Comparison of ENCODE assay signal across 11 cellular contexts in the genomic region with DNA sequence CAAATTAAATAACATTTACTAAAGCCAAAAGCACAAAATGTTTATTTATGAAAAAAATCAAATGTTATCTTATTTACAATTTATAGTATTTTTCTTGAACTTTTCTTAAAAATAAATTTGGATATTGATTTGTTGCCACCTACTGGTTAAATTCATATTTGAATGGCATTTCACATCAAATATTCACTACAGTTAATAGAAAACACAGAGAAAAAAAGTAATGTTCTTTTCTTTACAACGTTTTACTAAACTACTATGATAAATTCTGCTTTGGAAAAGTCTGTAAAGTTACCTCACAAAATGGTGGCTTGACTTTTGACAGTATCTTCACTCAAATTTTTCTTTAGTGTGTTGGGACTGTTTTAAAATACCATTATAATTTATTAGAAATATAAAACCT. TPM values are rescaled to one million over a fixed set of nuclear protein-coding genes. Genes with fewer than 3 reads are reported as not detected.
DNase-seq lines count a peak whose midpoint lies in the region; ATAC-seq and TF ChIP-seq lines count a peak whose summit lies in the region.
"Had no signal": no experiment of that assay in that cellular context is flagged by ENCODE, and none has a peak within 500 bp of the region (broad histone marks: within the 10 kb centered on the region; RNA-seq: fewer than 3 reads in every experiment).

No MANE protein-coding gene starts in this region.

- H3K4me3 ChIP-seq in right lobe of liver: no peak overlapping the region

- in situ Hi-C loops in ACHN (cut with HindIII; ENCODE audit: low pct_ligation_motif_present, low pct_unique_long_range_greater_than_20kb, low sequenced_read_pairs): no loop called here

- no peak overlapping the region for H3K18ac ChIP-seq in H9 (ENCODE audit: insufficient read length, low read depth, low read length)

- H3K79me2 ChIP-seq in H9 (ENCODE audit: insufficient read depth, low read length): peaks cover 6% of the 10 kb centered on the region; the same call in 1 of the 2 replicates

- DNase-seq in ACHN (peak; percentile 44), H9 (no peak), right lobe of liver (no peak), NCI-H1436 (lab: John Stamatoyannopoulos, UW) (no peak), glomerular visceral epithelial cell (ENCODE audit: extremely low spot score) (no peak), NCI-H226 (no peak)
- DNase-seq: NCI-H345 had no signal

- H3K27me3 Mint-ChIP-seq in H9 (ENCODE audit: low read depth): no peaks in the 10 kb centered on the region

- no peaks in the 10 kb centered on the region for H3K9me3 ChIP-seq in H9 (ENCODE audit: control insufficient read depth, low read depth, low read length)
- H3K9me3 ChIP-seq in right lobe of liver: no peaks in the 10 kb centered on the region

- H4K91ac ChIP-seq in H9 (ENCODE audit: insufficient read length, low read depth, low read length): no peak overlapping the region

- no peaks in the 10 kb centered on the region for H3K9me3 Mint-ChIP-seq in H9
- H3K9me3 Mint-ChIP-seq: stimulated activated effector memory CD8-positive, alpha-beta T cell treated with anti-CD3 and anti-CD28 coated beads, Interleukin-12 subunit alpha, Interleukin-12 subunit beta, amount 100 ng/mL, for 72 hours had no signal

- no peak overlapping the region for H4K5ac ChIP-seq in H9 (ENCODE audit: insufficient read length, low read depth, low read length)

- no peak overlapping the region for H2BK15ac ChIP-seq in H9 (ENCODE audit: low read depth, low read length)

- no peak overlapping the region for H3K56ac ChIP-seq in H9 (ENCODE audit: insufficient read length, low read depth, low read length)

- H3K27ac ChIP-seq in H9 (ENCODE audit: insufficient read length, low read depth, low read length): no peak overlapping the region
- no peak overlapping the region for H3K27ac ChIP-seq in VCaP
- no peak overlapping the region for H3K27ac ChIP-seq in right lobe of liver
- H3K27ac ChIP-seq: epithelial cell of prostate had no signal

- no peak overlapping the region for H2BK120ac ChIP-seq in H9 (ENCODE audit: low read depth, low read length, poor library complexity, severe bottlenecking)

- intact Hi-C loops in right lobe of liver (cut with DNase I): no loop called here

- no peak overlapping the region for H3K9ac ChIP-seq in H9 (ENCODE audit: extremely low read depth, insufficient read length, low read length)

- H3K79me1 ChIP-seq in H9 (ENCODE audit: insufficient read depth, low read depth, low read length, poor library complexity, severe bottlenecking): peaks cover 5% of the 10 kb centered on the region

- H2BK20ac ChIP-seq in H9 (ENCODE audit: low read depth, low read length, poor library complexity, severe bottlenecking): no peak overlapping the region

- peak; percentile 42 for TF ChIP-seq CTCF in H9 (conservative IDR thresholded peaks at IDR 0.05)
- peak; percentile 75 for TF ChIP-seq CTCF in VCaP (conservative IDR thresholded peaks at IDR 0.05)
- TF ChIP-seq CTCF in right lobe of liver (IDR thresholded peaks at IDR 0.05): peak; percentile 37 to 48 (median 46)

- no CpG with 5 or more reads among the region's 1 CpG for WGBS in H9 (ENCODE audit: extremely low coverage, insufficient read length, low lambda C conversion rate)
- 8% methylated on average over 1 of the region's 1 CpG for WGBS in right lobe of liver (ENCODE audit: insufficient coverage, low coverage, low lambda C conversion rate, missing lambda C conversion rate)

- H3K4ac ChIP-seq in H9 (ENCODE audit: low read depth, low read length): no peak overlapping the region

- no peak overlapping the region for H3K4me2 ChIP-seq in H9 (ENCODE audit: insufficient read depth, insufficient read length, low read length)

- no peak overlapping the region for H3T11ph ChIP-seq in H9 (ENCODE audit: low read length)

- no peaks in the 10 kb centered on the region for H3K36me3 ChIP-seq in right lobe of liver

- no peak for ATAC-seq in right lobe of liver
- ATAC-seq in activated CD4-positive, CD25-positive, alpha-beta regulatory T cell treated with anti-CD3 and anti-CD28 coated beads, Interleukin-2, amount 50 U/mL, for 24 hours: no peak
- ATAC-seq: stimulated activated effector memory CD8-positive, alpha-beta T cell treated with anti-CD3 and anti-CD28 coated beads, Interleukin-12 subunit alpha, Interleukin-12 subunit beta, amount 100 ng/mL, for 72 hours had no signal

- no peak overlapping the region for H3K27ac Mint-ChIP-seq in H9
- H3K27ac Mint-ChIP-seq: stimulated activated effector memory CD8-positive, alpha-beta T cell treated with anti-CD3 and anti-CD28 coated beads, Interleukin-12 subunit alpha, Interleukin-12 subunit beta, amount 100 ng/mL, for 72 hours had no signal

- no peaks in the 10 kb centered on the region for H3K23me2 ChIP-seq in H9 (ENCODE audit: insufficient read length, low read depth, low read length, poor library complexity, severe bottlenecking)

- H3K4me1 Mint-ChIP-seq in H9: peaks cover 9 to 11% of the 10 kb centered on the region in 2 experiments

- H2AFZ ChIP-seq in H9 (ENCODE audit: low read length): no peak overlapping the region

- no peak overlapping the region for H3K14ac ChIP-seq in H9 (ENCODE audit: insufficient read depth, low read length)

- TF ChIP-seq POLR2A in right lobe of liver (IDR thresholded peaks at IDR 0.05): no peak

- H4K20me1 ChIP-seq in H9 (ENCODE audit: control insufficient read depth, insufficient read depth, insufficient read length): no peaks in the 10 kb centered on the region

- no peak overlapping the region for H3K4me3 Mint-ChIP-seq in H9
- H3K4me3 Mint-ChIP-seq: stimulated activated effector memory CD8-positive, alpha-beta T cell treated with anti-CD3 and anti-CD28 coated beads, Interleukin-12 subunit alpha, Interleukin-12 subunit beta, amount 100 ng/mL, for 72 hours had no signal

- H2BK12ac ChIP-seq in H9 (ENCODE audit: insufficient read length, low read depth, low read length): no peak overlapping the region

- no peaks in the 10 kb centered on the region for H3K36me3 Mint-ChIP-seq in H9 (ENCODE audit: insufficient read depth in 1 of 3, low read depth in 3 of 3)
- H3K36me3 Mint-ChIP-seq: stimulated activated effector memory CD8-positive, alpha-beta T cell treated with anti-CD3 and anti-CD28 coated beads, Interleukin-12 subunit alpha, Interleukin-12 subunit beta, amount 100 ng/mL, for 72 hours had no signal

- no peak overlapping the region for H4K8ac ChIP-seq in H9 (replicated peaks; ENCODE audit: insufficient read length, low read depth, low read length)

- no peak overlapping the region for H3K23ac ChIP-seq in H9 (ENCODE audit: insufficient read length, low read depth, low read length)

- H3K4me1 ChIP-seq in H9 (ENCODE audit: insufficient read depth, low read length): 0 out of 2 replicates have a peak, but pooled peaks cover 2% of the 10 kb centered on the region
- H3K4me1 ChIP-seq in right lobe of liver: peaks cover 0 to 11% (median 0%) of the 10 kb centered on the region in 4 donors

- H2AK5ac ChIP-seq in H9 (ENCODE audit: insufficient read length, low read length): no peak overlapping the region

- no peaks in the 10 kb centered on the region for H3K27me3 ChIP-seq in H9 (ENCODE audit: insufficient read depth, low read length)
- H3K27me3 ChIP-seq in right lobe of liver: no peaks in the 10 kb centered on the region

- H2BK5ac ChIP-seq in H9 (ENCODE audit: insufficient read length, low read length): no peak overlapping the region

RNA-seq across cellular contexts. Expression of a gene that starts 52.7 kb away (rescaled TPM):
- total RNA-seq in H9 (2021) (40.4 and 41.1 TPM in 2 replicates), right lobe of liver (10 to 100 TPM; 15.5 to 21.1 (median 18.2) TPM)
